Comparison of ENCODE assay signal across 8 cellular contexts in the genomic region with DNA sequence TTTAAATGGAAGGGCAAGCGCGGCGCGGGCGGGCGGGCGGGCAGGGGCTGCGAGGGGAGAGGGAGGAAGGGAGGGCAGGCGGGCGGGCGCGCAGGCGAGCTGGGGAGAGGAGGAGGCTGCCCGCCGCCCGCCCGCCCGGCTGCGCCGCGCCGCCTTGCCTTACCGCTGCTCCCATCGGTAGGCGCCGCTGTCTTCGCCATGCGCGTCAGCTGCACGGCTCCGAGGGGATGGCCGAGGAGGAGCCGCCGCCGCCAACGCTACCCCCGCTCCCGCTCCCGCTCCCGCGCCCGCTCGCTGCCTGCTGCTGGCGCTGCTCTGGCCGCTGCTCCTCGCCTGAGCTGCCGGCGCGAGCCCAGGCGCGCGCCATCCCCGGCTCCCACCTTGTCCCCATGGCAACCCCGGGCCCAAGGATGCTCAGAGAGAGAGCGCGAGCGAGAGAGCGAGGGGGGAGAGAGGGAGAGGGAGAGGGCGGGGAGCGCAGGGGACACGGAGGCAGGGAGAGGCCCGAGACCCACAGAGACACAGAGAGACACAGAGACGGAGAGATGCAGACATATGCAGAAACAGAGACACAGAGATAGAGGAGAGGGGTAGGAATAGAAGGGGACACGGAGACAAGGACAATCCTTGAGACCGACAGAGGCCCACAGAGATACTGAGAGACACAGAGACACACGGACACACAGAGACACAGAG. TPM values are rescaled to one million over a fixed set of nuclear protein-coding genes. Genes with fewer than 3 reads are reported as not detected.
DNase-seq lines count a peak whose midpoint lies in the region; ATAC-seq and TF ChIP-seq lines count a peak whose summit lies in the region.

No MANE protein-coding gene starts in this region.

- no peak overlapping the region for H3K27ac ChIP-seq in Karpas-422 (ENCODE audit: low read length)
- H3K27ac ChIP-seq in Panc1 (ENCODE audit: low read length) = no peak overlapping the region

- H3K36me3 Mint-ChIP-seq in activated T-helper 2 cell treated with anti-CD3 and anti-CD28 coated beads, Interferon-gamma antibody, Interleukin-2, Interleukin-4, amounts not matched to agents 10 μg/mL and 5 μg/mL and 100 μg/mL, durations not matched to agents 14 hours and 24 hours and 36 hours (ENCODE audit: low read depth) = no peaks in the 10 kb centered on the region

- H3K79me2 ChIP-seq in Karpas-422 (ENCODE audit: low read length) = no peaks in the 10 kb centered on the region

- peaks cover 8% of the 10 kb centered on the region; the same call in 1 of the 2 replicates for H4K20me1 ChIP-seq in Karpas-422 (ENCODE audit: insufficient read depth, low read depth, low read length)

- in situ Hi-C loops in Panc1 (cut with HindIII; ENCODE audit: low pct_unique_long_range_greater_than_20kb, low sequenced_read_pairs) = no loop called here

- H3K9me3 ChIP-seq in Karpas-422 (ENCODE audit: low read length) (no peaks in the 10 kb centered on the region), Panc1 (ENCODE audit: control insufficient read depth, insufficient read depth, low read depth, low read length) (no peaks in the 10 kb centered on the region), neuron (ENCODE audit: low read length) (no peaks in the 10 kb centered on the region)

- CTCF ChIA-PET in Panc1 (lab: Charles Lee) = interaction anchor here (0.6 to 0.8 kb wide), 3 partner anchors 33 to 88 kb away, joined by 3 to 13 read pairs (median 3); partner anchors contain the start of gene POU2F2

- H3K27me3 ChIP-seq in Karpas-422 (ENCODE audit: low read length) = no peaks in the 10 kb centered on the region
- peaks cover 15% of the 10 kb centered on the region for H3K27me3 ChIP-seq in Panc1 (ENCODE audit: control insufficient read depth, insufficient read depth, low read length)
- H3K27me3 ChIP-seq in neuron (ENCODE audit: insufficient read depth, low read length) = peaks cover 25% of the 10 kb centered on the region

- H2AFZ ChIP-seq in Karpas-422 (ENCODE audit: low read length) (peak overlapping the region; percentile 63; the same call in 1 of the 2 replicates), neuron (ENCODE audit: low read depth, low read length) (no peak overlapping the region)

- no peak overlapping the region for H3K27ac Mint-ChIP-seq in activated T-helper 2 cell treated with anti-CD3 and anti-CD28 coated beads, Interferon-gamma antibody, Interleukin-2, Interleukin-4, amounts not matched to agents 10 μg/mL and 5 μg/mL and 100 μg/mL, durations not matched to agents 14 hours and 24 hours and 36 hours
- no peak overlapping the region for H3K27ac Mint-ChIP-seq in stimulated activated naive CD8-positive, alpha-beta T cell treated with anti-CD3 and anti-CD28 coated beads, Interleukin-15, amount 100 ng/mL, for 72 hours

- H3K4me3 ChIP-seq in Karpas-422 (ENCODE audit: low read length) (peak overlapping the region; percentile 75), Panc1 (ENCODE audit: low read depth in 2 of 2, low read length in 2 of 2) (peak overlapping the region; percentile 43 to 45; a peak in 3 of 4 replicates), fibroblast of villous mesenchyme (ENCODE audit: low read depth, low read length) (peak overlapping the region; percentile 53), neuron (ENCODE audit: low read length) (peak overlapping the region; percentile 49)

- H3K9me3 Mint-ChIP-seq in activated T-helper 2 cell treated with anti-CD3 and anti-CD28 coated beads, Interferon-gamma antibody, Interleukin-2, Interleukin-4, amounts not matched to agents 10 μg/mL and 5 μg/mL and 100 μg/mL, durations not matched to agents 14 hours and 24 hours and 36 hours = no peaks in the 10 kb centered on the region
- no peaks in the 10 kb centered on the region for H3K9me3 Mint-ChIP-seq in stimulated activated naive CD8-positive, alpha-beta T cell treated with anti-CD3 and anti-CD28 coated beads, Interleukin-15, amount 100 ng/mL, for 72 hours

- H3K36me3 ChIP-seq in Karpas-422 (ENCODE audit: insufficient read depth, low read length) = no peaks in the 10 kb centered on the region
- no peaks in the 10 kb centered on the region for H3K36me3 ChIP-seq in Panc1 (ENCODE audit: control insufficient read depth, insufficient read depth, low read length)
- no peaks in the 10 kb centered on the region for H3K36me3 ChIP-seq in neuron (ENCODE audit: insufficient read depth, low read length)

- H3K4me1 ChIP-seq in Karpas-422 (ENCODE audit: low read length) = peaks cover 37% of the 10 kb centered on the region
- H3K4me1 ChIP-seq in Panc1 (ENCODE audit: control insufficient read depth, insufficient read depth, low read length) = no peaks in the 10 kb centered on the region
- peaks cover 53% of the 10 kb centered on the region for H3K4me1 ChIP-seq in neuron (ENCODE audit: insufficient read depth, low read length)

- no peaks in the 10 kb centered on the region for H3K9me2 ChIP-seq in Karpas-422 (replicated peaks; ENCODE audit: insufficient read depth, low read length)

- BruUV-seq in Panc1 (replicated peaks; lab: Mats Ljungman, UMichigan) = no TSS peak

- H3K4me3 Mint-ChIP-seq in activated T-helper 2 cell treated with anti-CD3 and anti-CD28 coated beads, Interferon-gamma antibody, Interleukin-2, Interleukin-4, amounts not matched to agents 10 μg/mL and 5 μg/mL and 100 μg/mL, durations not matched to agents 14 hours and 24 hours and 36 hours (ENCODE audit: low read depth) = no peak overlapping the region
- H3K4me3 Mint-ChIP-seq in stimulated activated naive CD8-positive, alpha-beta T cell treated with anti-CD3 and anti-CD28 coated beads, Interleukin-15, amount 100 ng/mL, for 72 hours = no peak overlapping the region

- intact Hi-C loops in Panc1 (cut with micrococcal nuclease; ENCODE audit: unreplicated experiment) = no loop called here
- intact Hi-C loops in activated T-helper 2 cell treated with anti-CD3 and anti-CD28 coated beads, Interferon-gamma antibody, Interleukin-2, Interleukin-4, amounts not matched to agents 10 μg/mL and 5 μg/mL and 100 μg/mL, durations not matched to agents 14 hours and 24 hours and 36 hours (cut with micrococcal nuclease) = loop anchor here (2.0 kb wide), 2 partner anchors 22 to 44 kb away; partner anchors contain the start of gene POU2F2

- peaks cover 7% of the 10 kb centered on the region for H3K4me1 Mint-ChIP-seq in activated T-helper 2 cell treated with anti-CD3 and anti-CD28 coated beads, Interferon-gamma antibody, Interleukin-2, Interleukin-4, amounts not matched to agents 10 μg/mL and 5 μg/mL and 100 μg/mL, durations not matched to agents 14 hours and 24 hours and 36 hours (ENCODE audit: low read depth)
- H3K4me1 Mint-ChIP-seq in stimulated activated naive CD8-positive, alpha-beta T cell treated with anti-CD3 and anti-CD28 coated beads, Interleukin-15, amount 100 ng/mL, for 72 hours = peaks cover 17% of the 10 kb centered on the region

- POLR2A ChIA-PET in Panc1 (lab: Charles Lee) = interaction anchor here (0.6 kb wide), 1 partner anchor 76 kb away, joined by 4 read pairs; no protein-coding TSS in a partner anchor

- TF ChIP-seq CTCF in Panc1 (IDR thresholded peaks at IDR 0.05) = no peak; the same call in 1 of the 2 replicates
- TF ChIP-seq CTCF in fibroblast of villous mesenchyme (IDR thresholded peaks at IDR 0.05; ENCODE audit: insufficient read depth, low read depth, low read length) = peak; percentile 31

- DNase-seq in Daoy (ENCODE audit: low read depth) (peak; percentile 92), Karpas-422 (peak; percentile 94), Panc1 (ENCODE audit: low read depth, low spot score) (no peak), fibroblast of villous mesenchyme (ENCODE audit: low read depth) (peak; percentile 74)
- DNase-seq in activated T-helper 2 cell treated with anti-CD3 and anti-CD28 coated beads, Interferon-gamma antibody, Interleukin-2, Interleukin-4, amounts not matched to agents 10 μg/mL and 5 μg/mL and 100 μg/mL, durations not matched to agents 14 hours and 24 hours and 36 hours (ENCODE audit: low spot score) = peak; percentile 73
- peak; percentile 75 to 77 for DNase-seq in stimulated activated naive CD8-positive, alpha-beta T cell treated with anti-CD3 and anti-CD28 coated beads, Interleukin-15, amount 100 ng/mL, for 72 hours

- ATAC-seq in Panc1 = peak; percentile 93
- ATAC-seq in stimulated activated naive CD8-positive, alpha-beta T cell treated with anti-CD3 and anti-CD28 coated beads, Interleukin-15, amount 100 ng/mL, for 72 hours = peak; percentile 94
- ATAC-seq in GM18519 (IDR thresholded peaks at IDR 0.05; ENCODE audit: low FRiP score, unreplicated experiment) = no peak

- peak overlapping the region; percentile 70 for H3K9ac ChIP-seq in Karpas-422 (ENCODE audit: low read length)

- H3K4me2 ChIP-seq in Karpas-422 (ENCODE audit: low read depth, low read length, poor library complexity, severe bottlenecking) = peak overlapping the region; percentile 97

- peaks cover 39% of the 10 kb centered on the region for H3K27me3 Mint-ChIP-seq in activated T-helper 2 cell treated with anti-CD3 and anti-CD28 coated beads, Interferon-gamma antibody, Interleukin-2, Interleukin-4, amounts not matched to agents 10 μg/mL and 5 μg/mL and 100 μg/mL, durations not matched to agents 14 hours and 24 hours and 36 hours (ENCODE audit: low read depth)
- H3K27me3 Mint-ChIP-seq in stimulated activated naive CD8-positive, alpha-beta T cell treated with anti-CD3 and anti-CD28 coated beads, Interleukin-15, amount 100 ng/mL, for 72 hours = peaks cover 22% of the 10 kb centered on the region

RNA-seq across cellular contexts. Expression of gene DEDD2, which starts 40.3 kb away (rescaled TPM):
- 33.7 and 39.0 TPM in 2 replicates for total RNA-seq in Daoy (2014; rRNA removed; shearing (Covaris generic))
- total RNA-seq in Karpas-422 (2014; rRNA removed; shearing (Covaris generic); ENCODE audit: low replicate concordance) = 16.3 and 42.7 TPM in 2 replicates
- total RNA-seq in Panc1 (2021; ENCODE audit: unreplicated experiment) = 13.2 TPM
- 18.1 TPM for polyA plus RNA-seq in Panc1 (2012; ENCODE audit: insufficient read length)
- 32.1 and 33.6 TPM in 2 replicates for total RNA-seq in activated T-helper 2 cell treated with anti-CD3 and anti-CD28 coated beads, Interferon-gamma antibody, Interleukin-2, Interleukin-4, amounts not matched to agents 10 μg/mL and 5 μg/mL and 100 μg/mL, durations not matched to agents 14 hours and 24 hours and 36 hours
- 14.8 and 15.1 TPM in 2 replicates for total RNA-seq in fibroblast of villous mesenchyme

RNA-seq across cellular contexts. Expression of gene ZNF526, which starts 43.0 kb away (rescaled TPM):
- 4.3 and 9.1 TPM in 2 replicates for total RNA-seq in Daoy (2014; rRNA removed; shearing (Covaris generic))
- total RNA-seq in Karpas-422 (2014; rRNA removed; shearing (Covaris generic); ENCODE audit: low replicate concordance) = 3.4 and 9.1 TPM in 2 replicates
- total RNA-seq in Panc1 (2021; ENCODE audit: unreplicated experiment) (10.5 TPM), fibroblast of villous mesenchyme (14.8 and 20.3 TPM in 2 replicates)
- 8.4 TPM for polyA plus RNA-seq in Panc1 (2012; ENCODE audit: insufficient read length)
- total RNA-seq in activated T-helper 2 cell treated with anti-CD3 and anti-CD28 coated beads, Interferon-gamma antibody, Interleukin-2, Interleukin-4, amounts not matched to agents 10 μg/mL and 5 μg/mL and 100 μg/mL, durations not matched to agents 14 hours and 24 hours and 36 hours = 17.3 and 18.4 TPM in 2 replicates

RNA-seq across cellular contexts. Expression of gene POU2F2, which starts 44.9 kb away (rescaled TPM):
- 0.69 and 3.1 TPM in 2 replicates for total RNA-seq in Daoy (2014; rRNA removed; shearing (Covaris generic))
- 61.9 and 69.4 TPM in 2 replicates for total RNA-seq in Karpas-422 (2014; rRNA removed; shearing (Covaris generic); ENCODE audit: low replicate concordance)
- total RNA-seq in Panc1 (2021; ENCODE audit: unreplicated experiment) = 0.10 TPM
- polyA plus RNA-seq in Panc1 (2012; ENCODE audit: insufficient read length) = 0.22 TPM
- 48.6 and 49.5 TPM in 2 replicates for total RNA-seq in activated T-helper 2 cell treated with anti-CD3 and anti-CD28 coated beads, Interferon-gamma antibody, Interleukin-2, Interleukin-4, amounts not matched to agents 10 μg/mL and 5 μg/mL and 100 μg/mL, durations not matched to agents 14 hours and 24 hours and 36 hours
- total RNA-seq in fibroblast of villous mesenchyme = 1.3 and 1.9 TPM in 2 replicates

Comparison
In these comparisons a context has a peak if more than half of its experiments do, and no peak if none do; other contexts are left out.
1. RNA of gene POU2F2, which starts 44.9 kb away (total RNA-seq): 61.9 to 69.4 TPM in Karpas-422 and 48.6 to 49.5 TPM in activated T-helper 2 cell treated with anti-CD3 and anti-CD28 coated beads, Interferon-gamma antibody, Interleukin-2, Interleukin-4, amounts not matched to agents 10 μg/mL and 5 μg/mL and 100 μg/mL, durations not matched to agents 14 hours and 24 hours and 36 hours; 1.3 to 1.9 TPM in fibroblast of villous mesenchyme, 0.69 to 3.1 TPM in Daoy and 0.10 TPM in Panc1 (single experiment); every median in the first group is over 10 times any median in the second.
2. Peak in every context shown above with its lines, with median percentiles within 50 percentile points of each other: H3K4me3 ChIP-seq.